10 cellular contexts compared by ENCODE assay signal in the genomic region with DNA sequence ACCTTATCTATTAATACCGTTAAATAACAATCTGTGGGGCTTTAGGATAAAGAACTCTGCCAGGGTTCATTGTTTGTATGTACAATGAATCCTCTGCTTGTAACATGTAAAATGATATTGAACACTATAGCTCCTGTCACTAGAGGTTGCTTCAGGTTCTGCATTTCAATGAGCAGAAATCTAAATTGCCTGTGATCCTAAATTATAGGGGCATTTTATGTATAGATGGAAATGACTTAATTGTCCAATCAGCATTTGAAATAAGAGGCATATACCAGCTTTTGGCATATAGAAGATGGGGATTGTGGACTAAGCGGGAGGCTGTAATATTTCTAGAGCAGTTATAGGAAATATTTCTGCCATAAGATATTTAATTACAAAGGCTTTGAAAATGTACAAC. TPM values are rescaled to one million over a fixed set of nuclear protein-coding genes. Genes with fewer than 3 reads are reported as not detected.
DNase-seq lines count a peak whose midpoint lies in the region; ATAC-seq, FAIRE-seq and TF ChIP-seq lines count a peak whose summit lies in the region.
"Had no signal": no experiment of that assay in that cellular context is flagged by ENCODE, and none has a peak within 500 bp of the region (broad histone marks: within the 10 kb centered on the region; RNA-seq: fewer than 3 reads in every experiment).

No MANE protein-coding gene starts in this region.

- H3K36me3 Mint-ChIP-seq in activated T-cell treated with anti-CD3 and anti-CD28 coated beads, Interleukin-2, amount 50 U/mL, for 24 hours (ENCODE audit: low read depth): peaks cover 67% of the 10 kb centered on the region
- peaks cover 20 to 28% of the 10 kb centered on the region in 2 donors for H3K36me3 Mint-ChIP-seq in stimulated activated naive B cell treated with anti-CD40 and anti-IgM and Interleukin-4, amounts not matched to agents 10 μg/mL and 1 μg/mL and 100 μg/mL, for 72 hours

- no peak for DNase-seq in activated T-cell treated with anti-CD3 and anti-CD28 coated beads, Interleukin-2, amount 50 U/mL, for 24 hours
- no peak for DNase-seq in activated T-cell treated with anti-CD3 and anti-CD28 coated beads, Interleukin-2, amount 50 U/mL, for 48 hours
- no peak for DNase-seq in Panc1 (ENCODE audit: low read depth, low spot score)
- DNase-seq in endothelial cell of umbilical vein (ENCODE audit: low read depth, low spot score): peak; percentile 19
- no peak for DNase-seq in stimulated activated naive B cell treated with anti-CD40 and anti-IgM and Interleukin-4, amounts not matched to agents 10 μg/mL and 1 μg/mL and 100 μg/mL, for 72 hours
- no peak for DNase-seq in iPS-NIHi7 (ENCODE audit: extremely low spot score)
- no peak for DNase-seq in DMS114 treated with DMSO at 0.1 percent for 48 hours (lab: John Stamatoyannopoulos, UW; ENCODE audit: unreplicated experiment)
- DNase-seq: activated CD4-positive, CD25-positive, alpha-beta regulatory T cell treated with anti-CD3 and anti-CD28 coated beads, Interleukin-2, amount 50 U/mL, for 72 hours; stimulated activated CD8-positive, alpha-beta memory T cell treated with anti-CD3 and anti-CD28 coated beads, Interleukin-4, amount 100 ng/mL, for 48 hours had no signal

- H3K4me1 ChIP-seq in Panc1 (ENCODE audit: control insufficient read depth, insufficient read depth, low read length) (peaks cover 33% of the 10 kb centered on the region), endothelial cell of umbilical vein (ENCODE audit: control insufficient read depth, extremely low read depth, insufficient read depth, low read length) (peaks cover 23% of the 10 kb centered on the region)

- peak overlapping the region; percentile 86 for H3K4me2 ChIP-seq in endothelial cell of umbilical vein (ENCODE audit: insufficient read depth, low read length)

- H3K9ac ChIP-seq in endothelial cell of umbilical vein (replicated peaks; ENCODE audit: extremely low read depth, insufficient read depth, low read length): no peak overlapping the region

- H3K27me3 Mint-ChIP-seq in activated T-cell treated with anti-CD3 and anti-CD28 coated beads, Interleukin-2, amount 50 U/mL, for 24 hours: no peaks in the 10 kb centered on the region
- no peaks in the 10 kb centered on the region for H3K27me3 Mint-ChIP-seq in stimulated activated naive B cell treated with anti-CD40 and anti-IgM and Interleukin-4, amounts not matched to agents 10 μg/mL and 1 μg/mL and 100 μg/mL, for 72 hours

- H2AFZ ChIP-seq in endothelial cell of umbilical vein (ENCODE audit: low read depth, low read length): no peak overlapping the region

- H3K9me1 ChIP-seq in endothelial cell of umbilical vein (replicated peaks; ENCODE audit: control insufficient read depth, extremely low read depth, insufficient read depth, low read length): no peaks in the 10 kb centered on the region

- H3K4me3 ChIP-seq in Panc1 (ENCODE audit: low read depth in 2 of 2, low read length in 2 of 2) (peak overlapping the region; percentile 73 to 83; a peak in 3 of 4 replicates), endothelial cell of umbilical vein (replicated peaks in 1 of 3; ENCODE audit: insufficient read depth in 1 of 3, low read depth in 1 of 3, low read length in 3 of 3) (peak overlapping the region in 1 of 3 experiments; percentile 94)

- peaks cover 60% of the 10 kb centered on the region for H3K79me2 ChIP-seq in endothelial cell of umbilical vein (ENCODE audit: control insufficient read depth, insufficient read depth, low read length)

- in situ Hi-C loops in Panc1 (cut with HindIII; ENCODE audit: low pct_unique_long_range_greater_than_20kb, low sequenced_read_pairs): no loop called here

- no peaks in the 10 kb centered on the region for H3K9me3 Mint-ChIP-seq in activated T-cell treated with anti-CD3 and anti-CD28 coated beads, Interleukin-2, amount 50 U/mL, for 24 hours
- H3K9me3 Mint-ChIP-seq in stimulated activated naive B cell treated with anti-CD40 and anti-IgM and Interleukin-4, amounts not matched to agents 10 μg/mL and 1 μg/mL and 100 μg/mL, for 72 hours: no peaks in the 10 kb centered on the region

- ATAC-seq in Panc1 (no peak), GM18511 (IDR thresholded peaks at IDR 0.05; ENCODE audit: unreplicated experiment) (no peak)
- ATAC-seq in stimulated activated naive B cell treated with anti-CD40 and anti-IgM and Interleukin-4, amounts not matched to agents 10 μg/mL and 1 μg/mL and 100 μg/mL, for 72 hours (replicated peaks): no peak

- peak overlapping the region; percentile 97 for H3K4me3 Mint-ChIP-seq in activated T-cell treated with anti-CD3 and anti-CD28 coated beads, Interleukin-2, amount 50 U/mL, for 24 hours
- peak overlapping the region; percentile 90 to 100 for H3K4me3 Mint-ChIP-seq in stimulated activated naive B cell treated with anti-CD40 and anti-IgM and Interleukin-4, amounts not matched to agents 10 μg/mL and 1 μg/mL and 100 μg/mL, for 72 hours

- BruUV-seq in Panc1 (replicated peaks; lab: Mats Ljungman, UMichigan) (no TSS peak), endothelial cell of umbilical vein (replicated peaks; lab: Mats Ljungman, UMichigan) (no TSS peak)

- no peaks in the 10 kb centered on the region for H3K9me3 ChIP-seq in Panc1 (ENCODE audit: control insufficient read depth, insufficient read depth, low read depth, low read length)
- no peaks in the 10 kb centered on the region for H3K9me3 ChIP-seq in endothelial cell of umbilical vein (replicated peaks; ENCODE audit: control insufficient read depth, insufficient read depth, low read length)

- H3K27me3 ChIP-seq in Panc1 (ENCODE audit: control insufficient read depth, insufficient read depth, low read length) (no peaks in the 10 kb centered on the region), endothelial cell of umbilical vein (ENCODE audit: control insufficient read depth in 2 of 2, insufficient read depth in 2 of 2, low read length in 2 of 2) (no peaks in the 10 kb centered on the region)

- peaks cover 2% of the 10 kb centered on the region; the same call in 1 of the 2 replicates for H3K36me3 ChIP-seq in Panc1 (ENCODE audit: control insufficient read depth, insufficient read depth, low read length)
- H3K36me3 ChIP-seq in endothelial cell of umbilical vein (ENCODE audit: control insufficient read depth in 2 of 2, extremely low read depth in 1 of 2, insufficient read depth in 2 of 2, low read length in 2 of 2): no peaks in the 10 kb centered on the region

- TF ChIP-seq CTCF in Panc1 (IDR thresholded peaks at IDR 0.05) (no peak), endothelial cell of umbilical vein (IDR thresholded peaks at IDR 0.05; ENCODE audit: extremely low read depth in 1 of 2, insufficient read depth in 1 of 2, low read depth in 1 of 2, low read length in 2 of 2) (no peak)

- peak overlapping the region; percentile 85 for H3K27ac ChIP-seq in Panc1 (ENCODE audit: low read length)
- no peak overlapping the region for H3K27ac ChIP-seq in endothelial cell of umbilical vein (ENCODE audit: insufficient read depth, low read depth, low read length)

- POLR2A ChIA-PET in Panc1 (lab: Charles Lee) (no interaction called here), endothelial cell of umbilical vein (lab: Charles Lee) (interaction anchor here (0.6 to 1.6 kb wide), 4 partner anchors 8 to 126 kb away, joined by 4 to 7 read pairs (median 6); no protein-coding TSS in a partner anchor)

- H3K27ac Mint-ChIP-seq in activated T-cell treated with anti-CD3 and anti-CD28 coated beads, Interleukin-2, amount 50 U/mL, for 24 hours: peak overlapping the region; percentile 98
- H3K27ac Mint-ChIP-seq in stimulated activated naive B cell treated with anti-CD40 and anti-IgM and Interleukin-4, amounts not matched to agents 10 μg/mL and 1 μg/mL and 100 μg/mL, for 72 hours: peak overlapping the region; percentile 92

- H4K20me1 ChIP-seq in endothelial cell of umbilical vein (replicated peaks; ENCODE audit: control insufficient read depth, extremely low read depth, insufficient read depth, low read length): no peaks in the 10 kb centered on the region

- no peak for TF ChIP-seq POLR2A in endothelial cell of umbilical vein (IDR thresholded peaks at IDR 0.05; ENCODE audit: low read depth, low read length)

- CTCF ChIA-PET in Panc1 (lab: Charles Lee): interaction anchor here (0.6 to 1.3 kb wide), 3 partner anchors 187 to 314 kb away, joined by 3 to 6 read pairs (median 5); no protein-coding TSS in a partner anchor
- CTCF ChIA-PET in endothelial cell of umbilical vein (lab: Charles Lee): interaction anchor here (0.7 to 5.4 kb wide), 12 partner anchors 10 to 307 kb away, joined by 3 to 65 read pairs (median 3); no protein-coding TSS in a partner anchor

- no peak for FAIRE-seq in endothelial cell of umbilical vein (lab: Jason Lieb, UNC)

- dilution Hi-C loops in endothelial cell of umbilical vein (cut with MboI; ENCODE audit: extremely low pct_ligation_motif_present, low sequenced_read_pairs): no loop called here

- peaks cover 59% of the 10 kb centered on the region for H3K4me1 Mint-ChIP-seq in activated T-cell treated with anti-CD3 and anti-CD28 coated beads, Interleukin-2, amount 50 U/mL, for 24 hours (ENCODE audit: low read depth)
- peaks cover 26 to 39% of the 10 kb centered on the region in 2 donors for H3K4me1 Mint-ChIP-seq in stimulated activated naive B cell treated with anti-CD40 and anti-IgM and Interleukin-4, amounts not matched to agents 10 μg/mL and 1 μg/mL and 100 μg/mL, for 72 hours

- intact Hi-C loops in Panc1 (cut with micrococcal nuclease; ENCODE audit: unreplicated experiment): loop anchor here (10.0 kb wide), 2 partner anchors 121 to 229 kb away; no protein-coding TSS in a partner anchor
- intact Hi-C loops in endothelial cell of umbilical vein (cut with micrococcal nuclease): loop anchor here (2.0 to 5.0 kb wide), 3 partner anchors 73 to 307 kb away; no protein-coding TSS in a partner anchor

TF ChIP-seq in endothelial cell of umbilical vein, 7 proteins besides CTCF, POLR2A, EP300 and RAD21 (continues in another document):
- no peak for TF ChIP-seq POLR2AphosphoS5 (IDR thresholded peaks at IDR 0.05; ENCODE audit: insufficient read depth, low read depth, low read length)
- TF ChIP-seq, protein P1, sequence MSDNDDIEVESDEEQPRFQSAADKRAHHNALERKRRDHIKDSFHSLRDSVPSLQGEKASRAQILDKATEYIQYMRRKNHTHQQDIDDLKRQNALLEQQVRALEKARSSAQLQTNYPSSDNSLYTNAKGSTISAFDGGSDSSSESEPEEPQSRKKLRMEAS (IDR thresholded peaks at IDR 0.05; ENCODE audit: insufficient read depth, insufficient read length): no peak
- TF ChIP-seq MYC (IDR thresholded peaks at IDR 0.05; ENCODE audit: low read depth, low read length): no peak

RNA-seq across cellular contexts. Expression of gene NCOA3, which starts 2.0 kb away (rescaled TPM):
- 47.7 TPM for total RNA-seq in Panc1 (2021; ENCODE audit: unreplicated experiment)
- 16.3 TPM for polyA plus RNA-seq in Panc1 (2012; ENCODE audit: insufficient read length)
- 26.7 and 35.6 TPM in 2 replicates for total RNA-seq in endothelial cell of umbilical vein
- polyA plus RNA-seq in endothelial cell of umbilical vein: 10.7 and 12.0 TPM in 2 replicates
- 10.6 and 10.7 TPM in 2 replicates for polyA plus RNA-seq in endothelial cell of umbilical vein (2011; cell fraction: cytosol; rRNA removed)
- polyA plus RNA-seq in endothelial cell of umbilical vein (2011; cell fraction: nucleus; rRNA removed): 31.8 and 35.8 TPM in 2 replicates
- polyA plus RNA-seq in endothelial cell of umbilical vein (2012): 16.0 and 18.8 TPM in 2 replicates
- 39.9 and 40.3 TPM in 2 replicates for polyA minus RNA-seq in endothelial cell of umbilical vein
- polyA minus RNA-seq in endothelial cell of umbilical vein (2011; cell fraction: cytosol; rRNA and poly(A)+ RNA removed): 26.3 TPM
- polyA minus RNA-seq in endothelial cell of umbilical vein (2011; cell fraction: nucleus; rRNA and poly(A)+ RNA removed): 33.4 and 48.6 TPM in 2 replicates
